8 cellular contexts compared by ENCODE assay signal in genomic region chr7:322111-322671, GRCh38. TPM values are rescaled to one million over a fixed set of nuclear protein-coding genes. Genes with fewer than 3 reads are reported as not detected.
DNase-seq lines count a peak whose midpoint lies in the region; ATAC-seq and TF ChIP-seq lines count a peak whose summit lies in the region.

No MANE protein-coding gene starts in this region.

- DNase-seq in GM12865 (ENCODE audit: low read depth): peak; percentile 63
- peak; percentile 67 for DNase-seq in LoVo (ENCODE audit: low spot score)
- peak; percentile 82 to 84 for DNase-seq in activated CD4-positive, alpha-beta T cell treated with anti-CD3 and anti-CD28 coated beads for 24 hours (ENCODE audit: low read depth in 2 of 2)
- DNase-seq in central memory CD8-positive, alpha-beta T cell (ENCODE audit: low spot score in 2 of 2): peak; percentile 76 to 84
- peak; percentile 84 for DNase-seq in lower lobe of right lung
- DNase-seq in stimulated activated CD4-positive, alpha-beta T cell treated with anti-CD3 and anti-CD28 coated beads, TNF-alpha, amount 100 ng/mL, for 4 hours (ENCODE audit: low read depth in 3 of 3): peak; percentile 76 to 84 (median 79)
- DNase-seq in NCI-H446 treated with DMSO at 0.1 percent for 48 hours (lab: John Stamatoyannopoulos, UW): no peak

- peaks cover 22% of the 10 kb centered on the region for H3K4me1 ChIP-seq in lower lobe of right lung

- TF ChIP-seq CTCF in 22Rv1 (IDR thresholded peaks at IDR 0.05) (peak; percentile 96), GM12865 (IDR thresholded peaks at IDR 0.05; ENCODE audit: insufficient read depth, low read depth, low read length, missing control alignments) (peak; percentile 76), lower lobe of right lung (IDR thresholded peaks at IDR 0.05) (peak; percentile 87)

- H3K4me3 ChIP-seq in GM12865 (ENCODE audit: low read depth, low read length) (no peak overlapping the region), lower lobe of right lung (peak overlapping the region; percentile 17)

- no peaks in the 10 kb centered on the region for H3K9me3 Mint-ChIP-seq in central memory CD8-positive, alpha-beta T cell

- peaks cover 2% of the 10 kb centered on the region for H3K36me3 Mint-ChIP-seq in central memory CD8-positive, alpha-beta T cell (ENCODE audit: insufficient read depth)

- no peak overlapping the region for H3K4me3 Mint-ChIP-seq in central memory CD8-positive, alpha-beta T cell

- H3K27me3 ChIP-seq in lower lobe of right lung (ENCODE audit: low read depth): no peaks in the 10 kb centered on the region

- H3K27ac ChIP-seq in 22Rv1 (no peak overlapping the region), lower lobe of right lung (no peak overlapping the region)

- no peak overlapping the region for H3K27ac Mint-ChIP-seq in central memory CD8-positive, alpha-beta T cell (ENCODE audit: low read depth)

- peaks cover 51% of the 10 kb centered on the region for H3K27me3 Mint-ChIP-seq in central memory CD8-positive, alpha-beta T cell

- H3K9me3 ChIP-seq in lower lobe of right lung: no peaks in the 10 kb centered on the region

- no peaks in the 10 kb centered on the region for H3K36me3 ChIP-seq in lower lobe of right lung

- H3K4me1 Mint-ChIP-seq in central memory CD8-positive, alpha-beta T cell: no peaks in the 10 kb centered on the region

- peak; percentile 88 for ATAC-seq in central memory CD8-positive, alpha-beta T cell (replicated peaks; ENCODE audit: extremely low read depth, poor library complexity, severe bottlenecking)
- peak; percentile 84 to 91 for ATAC-seq in lower lobe of right lung

- intact Hi-C loops in lower lobe of right lung (cut with DNase I): no loop called here

RNA-seq across cellular contexts. Expression of gene FOXL3, which starts 32.2 kb away (rescaled TPM):
- total RNA-seq in lower lobe of right lung: not detected
